Comparison of ENCODE assay signal across 2 cellular contexts in genomic region chr9:77690723-77691122, GRCh38. TPM values are rescaled to one million over a fixed set of nuclear protein-coding genes. Genes with fewer than 3 reads are reported as not detected.
"Had no signal": no experiment of that assay in that cellular context is flagged by ENCODE, and none has a peak within 500 bp of the region (broad histone marks: within the 10 kb centered on the region; RNA-seq: fewer than 3 reads in every experiment).

No MANE protein-coding gene starts in this region.

RNA-seq across cellular contexts. Expression of gene GNA14, which starts 42.6 kb away (rescaled TPM):
- total RNA-seq: HFFc6, HT1080 had no signal
